Comparison of ENCODE assay signal across 20 cellular contexts in genomic region chr3:111923095-111923771, GRCh38. TPM values are rescaled to one million over a fixed set of nuclear protein-coding genes. Genes with fewer than 3 reads are reported as not detected.
DNase-seq lines count a peak whose midpoint lies in the region; ATAC-seq and TF ChIP-seq lines count a peak whose summit lies in the region.
"Had no signal": no experiment of that assay in that cellular context is flagged by ENCODE, and none has a peak within 500 bp of the region (broad histone marks: within the 10 kb centered on the region; RNA-seq: fewer than 3 reads in every experiment).

No MANE protein-coding gene starts in this region.

- no peaks in the 10 kb centered on the region for H4K20me1 ChIP-seq in hepatocyte (ENCODE audit: insufficient read depth, poor library complexity, severe bottlenecking)

- intact Hi-C loops in MCF 10A (cut with micrococcal nuclease) (no loop called here), breast epithelium (cut with DNase I; ENCODE audit: low total_unique reads) (no loop called here)

- POLR2A ChIA-PET in MCF 10A (lab: Yijun Ruan, JAX), result interaction anchor here (0.6 to 4.6 kb wide), 8 partner anchors 9 to 64 kb away, joined by 3 to 23 read pairs (median 3); partner anchors contain the start of gene PHLDB2
- POLR2A ChIA-PET in activated CD8-positive, alpha-beta T cell treated with anti-CD3 and anti-CD28 coated beads, Interleukin-2, amount 10 ng/mL, durations not matched to agents 7 days and 5 days (lab: Charles Lee), result no interaction called here

- TF ChIP-seq POLR2A in breast epithelium (IDR thresholded peaks at IDR 0.05), result no peak

- no peaks in the 10 kb centered on the region for H3K27me3 ChIP-seq in breast epithelium
- H3K27me3 ChIP-seq in subcutaneous abdominal adipose tissue (ENCODE audit: control insufficient read depth in 5 of 5, insufficient read depth in 4 of 5, low read length in 5 of 5), result no peaks in the 10 kb centered on the region
- no peaks in the 10 kb centered on the region for H3K27me3 ChIP-seq in hepatocyte
- H3K27me3 ChIP-seq: dorsolateral prefrontal cortex, right atrium auricular region had no signal

- CTCF ChIA-PET in MCF 10A (lab: Yijun Ruan, JAX), result interaction anchor here (0.6 to 1.9 kb wide), 7 partner anchors 9 to 392 kb away, joined by 3 to 5 read pairs (median 4); no protein-coding TSS in a partner anchor
- CTCF ChIA-PET in activated CD8-positive, alpha-beta T cell treated with anti-CD3 and anti-CD28 coated beads, Interleukin-2, amount 10 ng/mL, durations not matched to agents 7 days and 5 days (lab: Charles Lee), result no interaction called here

- H3K4me3 ChIP-seq in breast epithelium (no peak overlapping the region), subcutaneous abdominal adipose tissue (ENCODE audit: low read depth in 1 of 5, low read length in 5 of 5) (no peak overlapping the region), hepatocyte (no peak overlapping the region)
- H3K4me3 ChIP-seq: dorsolateral prefrontal cortex, right atrium auricular region had no signal

- peak overlapping the region; percentile 43 for H3K4me3 Mint-ChIP-seq in MCF 10A (ENCODE audit: unreplicated experiment)
- H3K4me3 Mint-ChIP-seq in activated CD8-positive, alpha-beta T cell treated with anti-CD3 and anti-CD28 coated beads, Interleukin-2, amount 10 ng/mL, durations not matched to agents 7 days and 5 days, result no peak overlapping the region
- H3K4me3 Mint-ChIP-seq: activated naive CD4-positive, alpha-beta T cell treated with anti-CD3 and anti-CD28 coated beads for 36 hours; CD4-positive, CD25-positive, alpha-beta regulatory T cell; IgD-negative memory B cell; neural crest cell; T-helper 2 cell treated with Interferon-gamma antibody and Interleukin-4, amounts not matched to agents 5 μg/mL and 100 μg/mL, for 36 hours had no signal

- WGBS in hepatocyte (ENCODE audit: low lambda C conversion rate, missing lambda C conversion rate), result 29% methylated on average over 2 of the region's 2 CpGs

- no peak overlapping the region for H2AFZ ChIP-seq in hepatocyte

- H3K9ac ChIP-seq in subcutaneous abdominal adipose tissue (ENCODE audit: low read length in 5 of 5), result no peak overlapping the region

- peaks cover 13% of the 10 kb centered on the region for H3K9me3 Mint-ChIP-seq in MCF 10A (ENCODE audit: unreplicated experiment)
- no peaks in the 10 kb centered on the region for H3K9me3 Mint-ChIP-seq in activated CD8-positive, alpha-beta T cell treated with anti-CD3 and anti-CD28 coated beads, Interleukin-2, amount 10 ng/mL, durations not matched to agents 7 days and 5 days (ENCODE audit: insufficient read depth)
- H3K9me3 Mint-ChIP-seq: activated naive CD4-positive, alpha-beta T cell treated with anti-CD3 and anti-CD28 coated beads for 36 hours; IgD-negative memory B cell; T-helper 2 cell treated with Interferon-gamma antibody and Interleukin-4, amounts not matched to agents 5 μg/mL and 100 μg/mL, for 36 hours had no signal

- H3K27ac Mint-ChIP-seq in MCF 10A (ENCODE audit: low read depth, unreplicated experiment), result peak overlapping the region; percentile 93
- no peak overlapping the region for H3K27ac Mint-ChIP-seq in activated CD8-positive, alpha-beta T cell treated with anti-CD3 and anti-CD28 coated beads, Interleukin-2, amount 10 ng/mL, durations not matched to agents 7 days and 5 days
- H3K27ac Mint-ChIP-seq: activated naive CD4-positive, alpha-beta T cell treated with anti-CD3 and anti-CD28 coated beads for 36 hours; IgD-negative memory B cell; T-helper 2 cell treated with Interferon-gamma antibody and Interleukin-4, amounts not matched to agents 5 μg/mL and 100 μg/mL, for 36 hours had no signal

- peaks cover 30% of the 10 kb centered on the region for H3K4me1 Mint-ChIP-seq in MCF 10A (ENCODE audit: insufficient read depth, unreplicated experiment)
- H3K4me1 Mint-ChIP-seq in activated CD8-positive, alpha-beta T cell treated with anti-CD3 and anti-CD28 coated beads, Interleukin-2, amount 10 ng/mL, durations not matched to agents 7 days and 5 days (ENCODE audit: low read depth), result no peaks in the 10 kb centered on the region
- H3K4me1 Mint-ChIP-seq: CD4-positive, CD25-positive, alpha-beta regulatory T cell; IgD-negative memory B cell; neural crest cell had no signal

- H3K27ac ChIP-seq in breast epithelium (peak overlapping the region in 1 of 2 donors; percentile 73), epithelial cell of prostate (peak overlapping the region; percentile 96), subcutaneous abdominal adipose tissue (ENCODE audit: low read depth, low read length) (peak overlapping the region; percentile 61), hepatocyte (no peak overlapping the region)

- TSS peak; percentile 94 for BruUV-seq in MCF 10A (replicated peaks; lab: Mats Ljungman, UMichigan)

- no peaks in the 10 kb centered on the region for H3K9me3 ChIP-seq in breast epithelium
- no peaks in the 10 kb centered on the region for H3K9me3 ChIP-seq in subcutaneous abdominal adipose tissue (ENCODE audit: control insufficient read depth in 5 of 5, low read length in 5 of 5)
- H3K9me3 ChIP-seq in hepatocyte (ENCODE audit: low read depth), result no peaks in the 10 kb centered on the region
- H3K9me3 ChIP-seq: right atrium auricular region had no signal

- no peaks in the 10 kb centered on the region for H3K4me1 ChIP-seq in breast epithelium
- peaks cover 0 to 18% (median 4%) of the 10 kb centered on the region in 5 donors for H3K4me1 ChIP-seq in subcutaneous abdominal adipose tissue (ENCODE audit: control insufficient read depth in 5 of 5, insufficient read depth in 5 of 5, low read length in 5 of 5)
- H3K4me1 ChIP-seq in hepatocyte (ENCODE audit: insufficient read depth), result no peaks in the 10 kb centered on the region

- no peak overlapping the region for H3K4me2 ChIP-seq in hepatocyte

- peaks cover 85% of the 10 kb centered on the region for H3K36me3 Mint-ChIP-seq in MCF 10A (ENCODE audit: insufficient read depth, unreplicated experiment)
- H3K36me3 Mint-ChIP-seq in activated CD8-positive, alpha-beta T cell treated with anti-CD3 and anti-CD28 coated beads, Interleukin-2, amount 10 ng/mL, durations not matched to agents 7 days and 5 days (ENCODE audit: low read depth), result no peaks in the 10 kb centered on the region

- H3K79me2 ChIP-seq in hepatocyte, result peaks cover 4% of the 10 kb centered on the region

- H3K36me3 ChIP-seq in breast epithelium (no peaks in the 10 kb centered on the region), subcutaneous abdominal adipose tissue (ENCODE audit: control insufficient read depth in 5 of 5, insufficient read depth in 5 of 5, low read length in 5 of 5) (peaks cover 46 to 70% (median 61%) of the 10 kb centered on the region in 5 donors), hepatocyte (replicated peaks; ENCODE audit: insufficient read depth, low read depth) (no peaks in the 10 kb centered on the region)

- DNase-seq in MCF 10A (ENCODE audit: unreplicated experiment), result peak; percentile 48
- DNase-seq in breast epithelium (ENCODE audit: low spot score in 2 of 2), result no peak
- DNase-seq in RPMI7951 (ENCODE audit: low read depth), result peak; percentile 67
- no peak for DNase-seq in epithelial cell of prostate (ENCODE audit: low read depth, low spot score)
- DNase-seq in hepatocyte (ENCODE audit: low spot score), result no peak
- no peak for DNase-seq in activated CD8-positive, alpha-beta T cell treated with anti-CD3 and anti-CD28 coated beads, Interleukin-2, amount 10 ng/mL, durations not matched to agents 7 days and 5 days
- DNase-seq: 8988T; activated CD4-positive, alpha-beta T cell treated with anti-CD3 and anti-CD28 coated beads for 1 hour; activated naive CD4-positive, alpha-beta T cell treated with anti-CD3 and anti-CD28 coated beads for 36 hours; CD4-positive, CD25-positive, alpha-beta regulatory T cell; dorsolateral prefrontal cortex; left ventricle myocardium superior; NCI-H1048; NCI-H774 had no signal

- no peaks in the 10 kb centered on the region for H3K9me2 ChIP-seq in hepatocyte (replicated peaks; ENCODE audit: insufficient read depth)

- ATAC-seq in activated CD8-positive, alpha-beta T cell treated with anti-CD3 and anti-CD28 coated beads, Interleukin-2, amount 10 ng/mL, durations not matched to agents 7 days and 5 days, result no peak
- ATAC-seq in HG02885 (IDR thresholded peaks at IDR 0.05; ENCODE audit: poor library complexity, unreplicated experiment), result no peak

- TF ChIP-seq CTCF in MCF 10A (IDR thresholded peaks at IDR 0.05; ENCODE audit: unreplicated experiment) (no peak), breast epithelium (IDR thresholded peaks at IDR 0.05) (no peak), hepatocyte (IDR thresholded peaks at IDR 0.05; ENCODE audit: poor library complexity) (no peak)

- no peaks in the 10 kb centered on the region for H3K27me3 Mint-ChIP-seq in MCF 10A (ENCODE audit: insufficient read depth, unreplicated experiment)
- H3K27me3 Mint-ChIP-seq in activated CD8-positive, alpha-beta T cell treated with anti-CD3 and anti-CD28 coated beads, Interleukin-2, amount 10 ng/mL, durations not matched to agents 7 days and 5 days (ENCODE audit: low read depth), result no peaks in the 10 kb centered on the region
- H3K27me3 Mint-ChIP-seq: IgD-negative memory B cell had no signal

RNA-seq across cellular contexts. Expression of gene ABHD10, which starts 55.6 kb away (rescaled TPM):
- total RNA-seq in MCF 10A (2022) (26.0 and 34.1 TPM in 2 replicates), breast epithelium (10 to 100 TPM; 17.3 to 28.5 (median 22.6) TPM), hepatocyte (34.2 and 36.2 TPM in 2 replicates)
- total RNA-seq in RPMI7951 (2014; rRNA removed; shearing (Covaris generic)), result 37.0 and 42.5 TPM in 2 replicates
- polyA plus RNA-seq in hepatocyte, result 18.0 and 25.6 TPM in 2 replicates
- 10 to 100 TPM; 36.3 to 43.7 TPM for total RNA-seq in activated CD8-positive, alpha-beta T cell treated with anti-CD3 and anti-CD28 coated beads, Interleukin-2, amount 10 ng/mL, durations not matched to agents 7 days and 5 days

Comparison
In these comparisons a context has a peak if more than half of its experiments do, and no peak if none do; other contexts are left out.
1. DNase-seq: peak in MCF 10A (single experiment) and RPMI7951 (single experiment); none in breast epithelium (0 of 2), epithelial cell of prostate (single experiment), hepatocyte (single experiment) and activated CD8-positive, alpha-beta T cell treated with anti-CD3 and anti-CD28 coated beads, Interleukin-2, amount 10 ng/mL, durations not matched to agents 7 days and 5 days (single experiment).